In genomic region chr14:70052990-70053389, GRCh38 we compare ENCODE assay signal across 11 cellular contexts.
DNase-seq lines count a peak whose midpoint lies in the region; ATAC-seq, FAIRE-seq and TF ChIP-seq lines count a peak whose summit lies in the region.
"Had no signal": no experiment of that assay in that cellular context is flagged by ENCODE, and none has a peak within 500 bp of the region (broad histone marks: within the 10 kb centered on the region; RNA-seq: fewer than 3 reads in every experiment).

No MANE protein-coding gene starts in this region.

- H3K9ac ChIP-seq in K562 (ENCODE audit: insufficient read depth in 1 of 2, low read depth in 2 of 2, low read length in 2 of 2), result no peak overlapping the region

- H3K4me3 ChIP-seq in LNCaP clone FGC (ENCODE audit: low read depth, low read length) (no peak overlapping the region), K562 (no peak overlapping the region), osteoblast (ENCODE audit: insufficient read depth, low read length) (no peak overlapping the region)

- ATAC-seq in K562, result no peak
- no peak for ATAC-seq in HG02623 (IDR thresholded peaks at IDR 0.05; ENCODE audit: unreplicated experiment)
- ATAC-seq in HG03045 (IDR thresholded peaks at IDR 0.05; ENCODE audit: unreplicated experiment), result no peak
- ATAC-seq: left ventricle myocardium superior had no signal

- TF ChIP-seq RAD21 in K562 (CRISPR knock-in tag; conservative IDR thresholded peaks at IDR 0.05 in 1 of 2, IDR thresholded peaks at IDR 0.05 in 1 of 2), result no peak

- CTCF ChIA-PET in K562 (lab: Yijun Ruan, JAX; ENCODE audit: low intra/inter-chr PET ratio), result no interaction called here

- no peaks in the 10 kb centered on the region for H4K20me1 ChIP-seq in K562 (replicated peaks; ENCODE audit: control insufficient read depth, insufficient read depth, low read length)
- no peaks in the 10 kb centered on the region for H4K20me1 ChIP-seq in osteoblast (ENCODE audit: insufficient read depth, low read length)

- H3K79me2 ChIP-seq in K562 (ENCODE audit: control insufficient read depth, insufficient read depth, low read length), result no peaks in the 10 kb centered on the region
- no peaks in the 10 kb centered on the region for H3K79me2 ChIP-seq in osteoblast (ENCODE audit: insufficient read depth, low read length)

- no peak overlapping the region for H3K27ac ChIP-seq in K562 (ENCODE audit: extremely low read depth, low read depth, low read length)
- no peak overlapping the region for H3K27ac ChIP-seq in osteoblast (ENCODE audit: low read depth, low read length)

- TF ChIP-seq CTCF in LNCaP clone FGC (IDR thresholded peaks at IDR 0.05; ENCODE audit: control insufficient read depth, extremely low read depth, insufficient read depth) (no peak), K562 (IDR thresholded peaks at IDR 0.05 in 2 of 3, conservative IDR thresholded peaks at IDR 0.05 in 1 of 3; ENCODE audit: insufficient read depth in 2 of 3, low read depth in 1 of 3, low read length in 3 of 3) (no peak), osteoblast (IDR thresholded peaks at IDR 0.05; ENCODE audit: extremely low read depth, low read depth, low read length) (no peak)

- BruUV-seq in K562 (replicated peaks; lab: Mats Ljungman, UMichigan), result no TSS peak

- H3K9me3 ChIP-seq in K562 (replicated peaks; ENCODE audit: control insufficient read depth, insufficient read depth, low read depth, low read length) (no peaks in the 10 kb centered on the region), osteoblast (ENCODE audit: low read depth, low read length) (no peaks in the 10 kb centered on the region)

- H3K4me2 ChIP-seq in K562 (ENCODE audit: insufficient read depth, low read length) (no peak overlapping the region), osteoblast (ENCODE audit: insufficient read depth, low read length) (no peak overlapping the region)

- intact Hi-C loops in K562 (cut with micrococcal nuclease), result no loop called here

- no peaks in the 10 kb centered on the region for H3K4me1 ChIP-seq in K562 (replicated peaks in 1 of 2; ENCODE audit: control insufficient read depth in 2 of 2, insufficient read depth in 2 of 2, low read length in 2 of 2)
- no peaks in the 10 kb centered on the region for H3K4me1 ChIP-seq in osteoblast (ENCODE audit: insufficient read depth, low read length)

- TF ChIP-seq EP300 in K562 (IDR thresholded peaks at IDR 0.05; ENCODE audit: low read length), result no peak

- TF ChIP-seq POLR2A in K562 (conservative IDR thresholded peaks at IDR 0.05), result no peak

- DNase-seq in GM03348 (ENCODE audit: low spot score), result peak; percentile 44
- peak; percentile 13 for DNase-seq in LNCaP clone FGC (ENCODE audit: low read depth)
- peak in 1 of 4 experiments; percentile 20 for DNase-seq in K562 (ENCODE audit: extremely low read depth in 1 of 4, low spot score in 3 of 4)
- peak; percentile 27 to 39 for DNase-seq in lung microvascular endothelial cell (ENCODE audit: low read depth in 2 of 2)
- DNase-seq in osteoblast (ENCODE audit: insufficient read length, low spot score, missing footprints), result no peak
- no peak for DNase-seq in DMS114 treated with DMSO at 0.1 percent for 48 hours (lab: John Stamatoyannopoulos, UW; ENCODE audit: unreplicated experiment)
- DNase-seq: activated B cell treated with CpG ODN at 0.5 μM for 24 hours, left ventricle myocardium superior, NCI-H82 had no signal

- H3K27me3 ChIP-seq in K562 (ENCODE audit: control insufficient read depth in 2 of 2, insufficient read depth in 2 of 2, low read length in 2 of 2) (no peaks in the 10 kb centered on the region), osteoblast (ENCODE audit: insufficient read depth, low read length) (peaks cover 2% of the 10 kb centered on the region)

- 4% methylated on average over 3 of the region's 3 CpGs for WGBS in K562 (ENCODE audit: insufficient coverage, low coverage, missing lambda C conversion rate)

- no peaks in the 10 kb centered on the region for H3K36me3 ChIP-seq in K562 (ENCODE audit: control insufficient read depth, insufficient read depth, low read length)
- H3K36me3 ChIP-seq in osteoblast (ENCODE audit: insufficient read depth, low read length), result no peaks in the 10 kb centered on the region

- POLR2A ChIA-PET in K562 (lab: Yijun Ruan, JAX), result interaction anchor here (0.6 kb wide), 1 partner anchor 756 kb away, joined by 3 read pairs; the partner anchor contains the start of gene MAP3K9

- no peak for FAIRE-seq in K562 (lab: Jason Lieb, UNC)

- no peaks in the 10 kb centered on the region for H3K9me1 ChIP-seq in K562 (ENCODE audit: control insufficient read depth, insufficient read depth, low read length)

- H2AFZ ChIP-seq in K562 (ENCODE audit: low read depth, low read length) (no peak overlapping the region), osteoblast (ENCODE audit: low read length) (no peak overlapping the region)

- in situ Hi-C loops in K562 (cut with MboI), result no loop called here

TF ChIP-seq in K562, 482 proteins besides CTCF, POLR2A, EP300 and RAD21:
- TF ChIP-seq ERF (CRISPR knock-in tag; IDR thresholded peaks at IDR 0.05), result no peak
- TF ChIP-seq EHMT2 (IDR thresholded peaks at IDR 0.05), result peak; percentile 91
- peak; percentile 28; the same call in 1 of the 2 replicates for TF ChIP-seq DMBX1 (CRISPR knock-in tag; IDR thresholded peaks at IDR 0.05; ENCODE audit: borderline replicate concordance)
- peak; percentile 89 for TF ChIP-seq REST (CRISPR knock-in tag; IDR thresholded peaks at IDR 0.05; ENCODE audit: low read depth)
- 0 out of 2 replicates have a peak, but pooled peaks have one; percentile 35 for TF ChIP-seq ZNF766 (CRISPR knock-in tag; conservative IDR thresholded peaks at IDR 0.05)
- peak; percentile 78 for TF ChIP-seq MIER1 (IDR thresholded peaks at IDR 0.05; ENCODE audit: low read depth)
- no peak for TF ChIP-seq ZFP1 (CRISPR knock-in tag; IDR thresholded peaks at IDR 0.05)

Comparison
In these comparisons a context has a peak if more than half of its experiments do, and no peak if none do; other contexts are left out.
1. DNase-seq: peak in GM03348 (single experiment), LNCaP clone FGC (single experiment) and lung microvascular endothelial cell (2 of 2); none in osteoblast (single experiment) and DMS114 treated with DMSO at 0.1 percent for 48 hours (single experiment).